12 cellular contexts compared by ENCODE assay signal in genomic region chr6:64553414-64553813, GRCh38.
"Had no signal": no experiment of that assay in that cellular context is flagged by ENCODE, and none has a peak within 500 bp of the region (broad histone marks: within the 10 kb centered on the region; RNA-seq: fewer than 3 reads in every experiment).

No MANE protein-coding gene starts in this region.

- H3K9me3 ChIP-seq: ovary, thyroid gland had no signal

- H3K36me3 ChIP-seq: ovary, thyroid gland had no signal

- H3K27me3 ChIP-seq: ovary, thyroid gland had no signal

- DNase-seq: activated CD4-positive, alpha-beta T cell treated with anti-CD3 and anti-CD28 coated beads for 48 hours; activated CD8-positive, alpha-beta memory T cell treated with anti-CD3 and anti-CD28 coated beads, Interleukin-2, amount 50 U/mL, for 4 hours; activated CD8-positive, alpha-beta T cell treated with anti-CD3 and anti-CD28 coated beads for 36 hours; activated effector memory CD4-positive, alpha-beta T cell treated with anti-CD3 and anti-CD28 coated beads, Interleukin-2, amount 50 U/mL, for 16 hours; activated T-cell treated with anti-CD3 and anti-CD28 coated beads, Interleukin-2, amount 50 U/mL, for 48 hours; mammary epithelial cell; naive B cell; ovary; stimulated activated CD4-positive, alpha-beta T cell treated with anti-CD3 and anti-CD28 coated beads, Interleukin-1b, Interleukin-23, amount 100 ng/mL, for 48 hours; thyroid gland had no signal

- H3K4me3 ChIP-seq: ovary, thyroid gland had no signal

- H3K27ac ChIP-seq: ovary, thyroid gland had no signal

- ATAC-seq: activated CD8-positive, alpha-beta T cell treated with anti-CD3 and anti-CD28 coated beads for 36 hours; activated naive CD4-positive, alpha-beta T cell treated with anti-CD3 and anti-CD28 coated beads, Interleukin-2, amount 50 U/mL, for 72 hours; WTC11 had no signal

- H3K4me1 ChIP-seq: thyroid gland had no signal
